ENCODE assay signal across 1 cellular context in genomic region chr7:45000096-45001032, GRCh38.
TF ChIP-seq lines count a peak whose summit lies in the region.

Gene CCM2 (plus strand): TSS chr7:45000201. CDS start chr7:45000334, 133 bp downstream.

TF ChIP-seq in GM12878, 131 proteins besides CTCF, POLR2A, EP300 and RAD21 (continued from another document):
- peak; percentile 56; the same call in 1 of the 2 replicates for TF ChIP-seq NKRF (conservative IDR thresholded peaks at IDR 0.05)
- peak; percentile 56 for TF ChIP-seq GATAD2B (conservative IDR thresholded peaks at IDR 0.05; ENCODE audit: low read depth)
- TF ChIP-seq EGR1 (IDR thresholded peaks at IDR 0.05; ENCODE audit: borderline replicate concordance in 1 of 2, low read depth in 2 of 2, low read length in 2 of 2): peak in 1 of 2 experiments; percentile 96; a peak in 2 of 3 replicates
- TF ChIP-seq, protein P1, sequence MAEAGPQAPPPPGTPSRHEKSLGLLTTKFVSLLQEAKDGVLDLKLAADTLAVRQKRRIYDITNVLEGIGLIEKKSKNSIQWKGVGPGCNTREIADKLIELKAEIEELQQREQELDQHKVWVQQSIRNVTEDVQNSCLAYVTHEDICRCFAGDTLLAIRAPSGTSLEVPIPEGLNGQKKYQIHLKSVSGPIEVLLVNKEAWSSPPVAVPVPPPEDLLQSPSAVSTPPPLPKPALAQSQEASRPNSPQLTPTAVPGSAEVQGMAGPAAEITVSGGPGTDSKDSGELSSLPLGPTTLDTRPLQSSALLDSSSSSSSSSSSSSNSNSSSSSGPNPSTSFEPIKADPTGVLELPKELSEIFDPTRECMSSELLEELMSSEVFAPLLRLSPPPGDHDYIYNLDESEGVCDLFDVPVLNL (IDR thresholded peaks at IDR 0.05; ENCODE audit: low read depth, low read length): no peak
- peak; percentile 64; the same call in 1 of the 2 replicates for TF ChIP-seq SPI1 (IDR thresholded peaks at IDR 0.05; ENCODE audit: borderline replicate concordance, insufficient read depth, low read depth, low read length)
- TF ChIP-seq ELK1 (IDR thresholded peaks at IDR 0.05; ENCODE audit: low read depth, low read length): 0 out of 2 replicates have a peak, but pooled peaks have one; percentile 7
- 0 out of 2 replicates have a peak, but pooled peaks have one; percentile 29 for TF ChIP-seq NR2F1 (conservative IDR thresholded peaks at IDR 0.05)
TF ChIP-seq in GM12878: peak in this region for 6.
